ENCODE assay signal across 2 cellular contexts in genomic region chr3:123751478-123751877, GRCh38.
A peak's percentile ranks its signal among the peaks of the same experiment; 100 is the strongest.
TF ChIP-seq lines count a peak whose summit lies in the region.

No MANE protein-coding gene starts in this region.

TF ChIP-seq in IMR-90, 13 proteins besides CTCF, POLR2A, EP300 and RAD21:
- peak; percentile 39; the same call in 1 of the 2 replicates for TF ChIP-seq CEBPB (IDR thresholded peaks at IDR 0.05; ENCODE audit: low read depth, low read length)
- no peak for TF ChIP-seq FOS (IDR thresholded peaks at IDR 0.05; ENCODE audit: low read depth, low read length)

TF ChIP-seq in endothelial cell of umbilical vein, 7 proteins besides CTCF, POLR2A, EP300 and RAD21:
- TF ChIP-seq JUN (IDR thresholded peaks at IDR 0.05; ENCODE audit: borderline replicate concordance, insufficient read depth, insufficient read length, low read depth), result no peak
- no peak for TF ChIP-seq EZH2 (IDR thresholded peaks at IDR 0.05; ENCODE audit: borderline replicate concordance, low read depth, low read length, severe bottlenecking)
- no peak for TF ChIP-seq POLR2AphosphoS5 (IDR thresholded peaks at IDR 0.05; ENCODE audit: insufficient read depth, low read depth, low read length)
- TF ChIP-seq GATA2 (IDR thresholded peaks at IDR 0.05; ENCODE audit: insufficient read depth, insufficient read length, low read depth, low read length), result peak; percentile 40
- TF ChIP-seq, protein P1, sequence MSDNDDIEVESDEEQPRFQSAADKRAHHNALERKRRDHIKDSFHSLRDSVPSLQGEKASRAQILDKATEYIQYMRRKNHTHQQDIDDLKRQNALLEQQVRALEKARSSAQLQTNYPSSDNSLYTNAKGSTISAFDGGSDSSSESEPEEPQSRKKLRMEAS (IDR thresholded peaks at IDR 0.05; ENCODE audit: insufficient read depth, insufficient read length), result no peak
- no peak for TF ChIP-seq FOS (IDR thresholded peaks at IDR 0.05; ENCODE audit: borderline replicate concordance, insufficient read depth, low read length)
- TF ChIP-seq MYC (IDR thresholded peaks at IDR 0.05; ENCODE audit: low read depth, low read length), result no peak
TF ChIP-seq in endothelial cell of umbilical vein: peak in this region for 1.
